In genomic region chr22:32088121-32088520, GRCh38 we compare ENCODE assay signal across 4 cellular contexts. TPM values are rescaled to one million over a fixed set of nuclear protein-coding genes. Genes with fewer than 3 reads are reported as not detected.
"Had no signal": no experiment of that assay in that cellular context is flagged by ENCODE, and none has a peak within 500 bp of the region (broad histone marks: within the 10 kb centered on the region; RNA-seq: fewer than 3 reads in every experiment).

No MANE protein-coding gene starts in this region.

RNA-seq across cellular contexts. Expression of gene SLC5A1, which starts 45.1 kb away (rescaled TPM):
- total RNA-seq: HepG2, HT1080, IMR-90, K562 had no signal
